1 cellular context compared by ENCODE assay signal in the genomic region with DNA sequence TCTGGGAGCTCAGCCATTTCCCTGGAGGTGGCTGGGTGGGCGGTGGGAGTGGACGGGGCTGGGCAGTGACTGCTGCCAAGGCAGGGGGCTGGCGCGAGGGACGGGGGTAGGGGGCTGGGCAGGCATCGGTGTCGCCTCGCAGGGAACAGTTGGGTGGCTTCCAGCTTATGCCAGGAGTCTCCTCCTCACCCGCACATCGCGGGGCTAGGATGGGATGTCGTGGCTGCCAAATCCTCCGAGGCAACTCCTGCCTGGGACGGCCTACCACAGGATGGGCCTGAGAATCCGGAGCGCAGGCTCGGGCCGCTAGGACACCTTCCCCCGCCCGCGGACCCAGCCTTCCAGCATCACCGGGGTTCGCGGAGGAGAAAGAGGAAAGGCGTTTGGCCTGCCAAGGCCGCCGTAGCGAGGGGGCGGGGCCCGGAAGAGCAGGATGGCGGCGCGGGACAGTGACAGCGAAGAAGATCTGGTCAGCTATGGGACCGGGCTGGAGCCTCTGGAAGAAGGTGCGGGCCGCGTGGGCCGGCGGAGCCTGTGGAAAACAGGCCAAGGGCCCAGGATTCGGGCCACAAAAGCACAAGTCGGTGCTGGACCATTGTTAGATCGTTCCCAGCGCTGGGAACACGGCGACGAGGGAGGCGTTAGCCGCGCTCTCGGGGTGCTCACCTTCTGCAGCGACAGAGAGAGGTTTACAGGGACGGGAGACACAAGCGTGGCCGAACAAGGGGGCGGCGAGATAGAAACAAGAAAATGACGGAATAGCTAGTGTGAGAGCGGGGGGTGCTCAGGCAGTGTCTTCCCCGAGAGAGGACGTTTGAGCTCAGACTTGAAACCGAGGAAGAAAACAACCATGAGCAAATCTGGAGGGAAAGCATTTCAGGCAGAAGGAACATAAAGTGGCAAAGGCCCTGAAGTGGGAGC.
TF ChIP-seq lines count a peak whose summit lies in the region.

A gene with protein sequence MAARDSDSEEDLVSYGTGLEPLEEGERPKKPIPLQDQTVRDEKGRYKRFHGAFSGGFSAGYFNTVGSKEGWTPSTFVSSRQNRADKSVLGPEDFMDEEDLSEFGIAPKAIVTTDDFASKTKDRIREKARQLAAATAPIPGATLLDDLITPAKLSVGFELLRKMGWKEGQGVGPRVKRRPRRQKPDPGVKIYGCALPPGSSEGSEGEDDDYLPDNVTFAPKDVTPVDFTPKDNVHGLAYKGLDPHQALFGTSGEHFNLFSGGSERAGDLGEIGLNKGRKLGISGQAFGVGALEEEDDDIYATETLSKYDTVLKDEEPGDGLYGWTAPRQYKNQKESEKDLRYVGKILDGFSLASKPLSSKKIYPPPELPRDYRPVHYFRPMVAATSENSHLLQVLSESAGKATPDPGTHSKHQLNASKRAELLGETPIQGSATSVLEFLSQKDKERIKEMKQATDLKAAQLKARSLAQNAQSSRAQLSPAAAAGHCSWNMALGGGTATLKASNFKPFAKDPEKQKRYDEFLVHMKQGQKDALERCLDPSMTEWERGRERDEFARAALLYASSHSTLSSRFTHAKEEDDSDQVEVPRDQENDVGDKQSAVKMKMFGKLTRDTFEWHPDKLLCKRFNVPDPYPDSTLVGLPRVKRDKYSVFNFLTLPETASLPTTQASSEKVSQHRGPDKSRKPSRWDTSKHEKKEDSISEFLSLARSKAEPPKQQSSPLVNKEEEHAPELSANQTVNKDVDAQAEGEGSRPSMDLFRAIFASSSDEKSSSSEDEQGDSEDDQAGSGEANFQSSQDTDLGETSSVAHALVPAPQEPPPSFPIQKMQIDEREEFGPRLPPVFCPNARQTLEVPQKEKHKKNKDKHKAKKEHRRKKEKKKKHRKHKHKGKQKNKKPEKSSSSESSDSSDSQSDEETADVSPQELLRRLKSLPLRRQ (plus strand): TSS at position 421 of the 921 bp plus-strand sequence. CDS start 13 bp downstream, at position 434.

TF ChIP-seq in HEK293, 187 proteins besides CTCF, POLR2A, EP300 and RAD21 (continued from another document and continues in another):
- TF ChIP-seq, protein P1, sequence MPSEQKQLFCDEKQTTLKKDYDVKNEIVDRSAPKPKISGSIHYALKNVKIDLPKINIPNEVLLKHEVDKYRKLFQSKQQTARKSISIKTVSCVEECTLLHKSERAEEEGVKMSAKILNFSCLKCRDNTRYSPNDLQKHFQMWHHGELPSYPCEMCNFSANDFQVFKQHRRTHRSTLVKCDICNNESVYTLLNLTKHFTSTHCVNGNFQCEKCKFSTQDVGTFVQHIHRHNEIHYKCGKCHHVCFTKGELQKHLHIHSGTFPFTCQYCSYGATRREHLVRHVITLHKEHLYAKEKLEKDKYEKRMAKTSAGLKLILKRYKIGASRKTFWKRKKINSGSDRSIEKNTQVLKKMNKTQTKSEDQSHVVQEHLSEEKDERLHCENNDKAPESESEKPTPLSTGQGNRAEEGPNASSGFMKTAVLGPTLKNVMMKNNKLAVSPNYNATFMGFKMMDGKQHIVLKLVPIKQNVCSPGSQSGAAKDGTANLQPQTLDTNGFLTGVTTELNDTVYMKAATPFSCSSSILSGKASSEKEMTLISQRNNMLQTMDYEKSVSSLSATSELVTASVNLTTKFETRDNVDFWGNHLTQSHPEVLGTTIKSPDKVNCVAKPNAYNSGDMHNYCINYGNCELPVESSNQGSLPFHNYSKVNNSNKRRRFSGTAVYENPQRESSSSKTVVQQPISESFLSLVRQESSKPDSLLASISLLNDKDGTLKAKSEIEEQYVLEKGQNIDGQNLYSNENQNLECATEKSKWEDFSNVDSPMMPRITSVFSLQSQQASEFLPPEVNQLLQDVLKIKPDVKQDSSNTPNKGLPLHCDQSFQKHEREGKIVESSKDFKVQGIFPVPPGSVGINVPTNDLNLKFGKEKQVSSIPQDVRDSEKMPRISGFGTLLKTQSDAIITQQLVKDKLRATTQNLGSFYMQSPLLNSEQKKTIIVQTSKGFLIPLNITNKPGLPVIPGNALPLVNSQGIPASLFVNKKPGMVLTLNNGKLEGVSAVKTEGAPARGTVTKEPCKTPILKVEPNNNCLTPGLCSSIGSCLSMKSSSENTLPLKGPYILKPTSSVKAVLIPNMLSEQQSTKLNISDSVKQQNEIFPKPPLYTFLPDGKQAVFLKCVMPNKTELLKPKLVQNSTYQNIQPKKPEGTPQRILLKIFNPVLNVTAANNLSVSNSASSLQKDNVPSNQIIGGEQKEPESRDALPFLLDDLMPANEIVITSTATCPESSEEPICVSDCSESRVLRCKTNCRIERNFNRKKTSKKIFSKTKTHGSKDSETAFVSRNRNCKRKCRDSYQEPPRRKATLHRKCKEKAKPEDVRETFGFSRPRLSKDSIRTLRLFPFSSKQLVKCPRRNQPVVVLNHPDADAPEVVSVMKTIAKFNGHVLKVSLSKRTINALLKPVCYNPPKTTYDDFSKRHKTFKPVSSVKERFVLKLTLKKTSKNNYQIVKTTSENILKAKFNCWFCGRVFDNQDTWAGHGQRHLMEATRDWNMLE (tag by site-specific recombination; conservative IDR thresholded peaks at IDR 0.05; ENCODE audit: low read depth), result no peak
- TF ChIP-seq ZSCAN23 (tag by site-specific recombination; IDR thresholded peaks at IDR 0.05) (peak; percentile 56; the same call in 1 of the 2 replicates), ZBTB49 (tag by site-specific recombination; IDR thresholded peaks at IDR 0.05; ENCODE audit: low read depth) (no peak), ZNF76 (tag by site-specific recombination; IDR thresholded peaks at IDR 0.05; ENCODE audit: borderline replicate concordance, low read depth) (peak; percentile 82; the same call in 1 of the 2 replicates), ZNF624 (tag by site-specific recombination; IDR thresholded peaks at IDR 0.05) (no peak; the same call in 1 of the 2 replicates), ZNF776 (tag by site-specific recombination; IDR thresholded peaks at IDR 0.05; ENCODE audit: borderline replicate concordance) (no peak), ZNF544 (tag by site-specific recombination; IDR thresholded peaks at IDR 0.05) (no peak), ZNF335 (tag by site-specific recombination; conservative IDR thresholded peaks at IDR 0.05) (peak; percentile 94), ZNF18 (tag by site-specific recombination; IDR thresholded peaks at IDR 0.05) (peak; percentile 55), ZNF510 (tag by site-specific recombination; IDR thresholded peaks at IDR 0.05; ENCODE audit: insufficient replicate concordance) (no peak), ZBTB6 (tag by site-specific recombination; IDR thresholded peaks at IDR 0.05) (no peak; the same call in 1 of the 2 replicates), ZNF423 (tag by site-specific recombination; IDR thresholded peaks at IDR 0.05) (no peak), OVOL3 (tag by site-specific recombination; IDR thresholded peaks at IDR 0.05) (peak; percentile 80), BCL6B (tag by site-specific recombination; IDR thresholded peaks at IDR 0.05) (no peak), INSM2 (tag by site-specific recombination; IDR thresholded peaks at IDR 0.05) (peak; percentile 76), ZNF157 (tag by site-specific recombination; IDR thresholded peaks at IDR 0.05) (peak; percentile 16; the same call in 1 of the 2 replicates), ZNF664 (tag by site-specific recombination; IDR thresholded peaks at IDR 0.05) (no peak), ZNF792 (tag by site-specific recombination; IDR thresholded peaks at IDR 0.05) (peak; percentile 84), YY2 (tag by site-specific recombination; IDR thresholded peaks at IDR 0.05) (peak; percentile 99)
- TF ChIP-seq, protein P2, sequence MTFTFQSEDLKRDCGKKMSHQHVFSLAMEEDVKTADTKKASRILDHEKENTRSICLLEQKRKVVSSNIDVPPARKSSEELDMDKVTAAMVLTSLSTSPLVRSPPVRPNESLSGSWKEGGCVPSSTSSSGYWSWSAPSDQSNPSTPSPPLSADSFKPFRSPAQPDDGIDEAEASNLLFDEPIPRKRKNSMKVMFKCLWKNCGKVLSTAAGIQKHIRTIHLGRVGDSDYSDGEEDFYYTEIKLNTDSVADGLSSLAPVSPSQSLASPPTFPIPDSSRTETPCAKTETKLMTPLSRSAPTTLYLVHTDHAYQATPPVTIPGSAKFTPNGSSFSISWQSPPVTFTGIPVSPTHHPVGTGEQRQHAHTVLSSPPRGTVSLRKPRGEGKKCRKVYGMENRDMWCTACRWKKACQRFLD (tag by site-specific recombination; IDR thresholded peaks at IDR 0.05), result no peak
- TF ChIP-seq, protein P3, sequence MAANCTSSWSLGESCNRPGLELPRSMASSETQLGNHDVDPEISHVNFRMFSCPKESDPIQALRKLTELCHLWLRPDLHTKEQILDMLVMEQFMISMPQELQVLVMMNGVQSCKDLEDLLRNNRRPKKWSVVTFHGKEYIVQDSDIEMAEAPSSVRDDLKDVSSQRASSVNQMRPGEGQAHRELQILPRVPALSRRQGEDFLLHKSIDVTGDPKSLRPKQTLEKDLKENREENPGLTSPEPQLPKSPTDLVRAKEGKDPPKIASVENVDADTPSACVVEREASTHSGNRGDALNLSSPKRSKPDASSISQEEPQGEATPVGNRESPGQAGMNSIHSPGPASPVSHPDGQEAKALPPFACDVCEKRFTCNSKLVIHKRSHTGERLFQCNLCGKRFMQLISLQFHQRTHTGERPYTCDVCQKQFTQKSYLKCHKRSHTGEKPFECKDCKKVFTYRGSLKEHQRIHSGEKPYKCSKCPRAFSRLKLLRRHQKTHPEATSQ (tag by site-specific recombination; IDR thresholded peaks at IDR 0.05), result peak; percentile 69; the same call in 1 of the 2 replicates
- TF ChIP-seq, protein P4, sequence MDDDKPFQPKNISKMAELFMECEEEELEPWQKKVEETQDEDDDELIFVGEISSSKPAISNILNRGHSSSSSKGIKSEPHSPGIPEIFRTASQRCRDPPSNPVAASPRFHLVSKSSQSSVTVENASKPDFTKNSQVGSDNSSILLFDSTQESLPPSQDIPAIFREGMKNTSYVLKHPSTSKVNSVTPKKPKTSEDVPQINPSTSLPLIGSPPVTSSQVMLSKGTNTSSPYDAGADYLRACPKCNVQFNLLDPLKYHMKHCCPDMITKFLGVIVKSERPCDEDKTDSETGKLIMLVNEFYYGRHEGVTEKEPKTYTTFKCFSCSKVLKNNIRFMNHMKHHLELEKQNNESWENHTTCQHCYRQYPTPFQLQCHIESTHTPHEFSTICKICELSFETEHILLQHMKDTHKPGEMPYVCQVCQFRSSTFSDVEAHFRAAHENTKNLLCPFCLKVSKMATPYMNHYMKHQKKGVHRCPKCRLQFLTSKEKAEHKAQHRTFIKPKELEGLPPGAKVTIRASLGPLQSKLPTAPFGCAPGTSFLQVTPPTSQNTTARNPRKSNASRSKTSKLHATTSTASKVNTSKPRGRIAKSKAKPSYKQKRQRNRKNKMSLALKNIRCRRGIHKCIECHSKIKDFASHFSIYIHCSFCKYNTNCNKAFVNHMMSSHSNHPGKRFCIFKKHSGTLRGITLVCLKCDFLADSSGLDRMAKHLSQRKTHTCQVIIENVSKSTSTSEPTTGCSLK (tag by site-specific recombination; IDR thresholded peaks at IDR 0.05), result no peak
- TF ChIP-seq, protein P5, sequence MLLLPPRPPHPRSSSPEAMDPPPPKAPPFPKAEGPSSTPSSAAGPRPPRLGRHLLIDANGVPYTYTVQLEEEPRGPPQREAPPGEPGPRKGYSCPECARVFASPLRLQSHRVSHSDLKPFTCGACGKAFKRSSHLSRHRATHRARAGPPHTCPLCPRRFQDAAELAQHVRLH (tag by site-specific recombination; IDR thresholded peaks at IDR 0.05), result peak; percentile 78
